Comparison of ENCODE assay signal across 8 cellular contexts in the genomic region with DNA sequence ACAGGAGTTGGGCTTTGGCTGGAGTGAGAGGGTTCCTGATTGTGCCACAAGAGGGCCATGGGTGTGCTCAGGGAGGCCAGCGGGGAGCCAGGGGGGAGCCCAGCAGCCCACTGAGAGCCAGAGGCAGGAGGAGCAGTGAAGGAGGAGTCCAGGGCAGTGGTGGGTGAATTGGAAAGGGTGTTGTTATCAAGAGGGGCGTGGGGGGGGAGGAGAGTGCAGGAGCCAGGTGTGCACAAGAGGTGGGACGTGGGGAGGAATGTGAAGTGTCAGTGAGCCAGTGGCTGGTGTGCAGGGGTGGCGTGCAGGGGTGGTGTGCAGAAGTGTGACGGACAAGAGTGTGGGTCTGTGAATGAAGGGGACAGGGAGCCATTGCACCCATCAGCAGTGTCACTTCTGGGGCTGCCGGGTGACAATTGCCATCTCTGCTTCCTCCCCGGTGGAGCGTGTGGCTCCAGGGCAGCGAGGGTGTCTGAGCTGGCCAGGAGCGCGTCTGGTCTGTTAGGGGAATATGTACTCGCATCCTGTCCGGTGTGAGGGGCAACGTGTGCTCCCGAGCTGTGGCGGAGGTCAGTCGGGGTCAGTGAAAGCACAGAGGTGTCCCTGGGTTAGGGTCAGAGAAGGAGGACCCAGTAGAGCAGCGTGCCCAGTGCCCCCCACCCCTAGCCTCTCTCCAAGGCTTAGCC. TPM values are rescaled to one million over a fixed set of nuclear protein-coding genes. Genes with fewer than 3 reads are reported as not detected.
DNase-seq lines count a peak whose midpoint lies in the region; ATAC-seq and TF ChIP-seq lines count a peak whose summit lies in the region.

No MANE protein-coding gene starts in this region.

- intact Hi-C loops in sigmoid colon (cut with DNase I), result no loop called here

- peak overlapping the region; percentile 89 to 93 for H3K27ac ChIP-seq in right atrium auricular region
- H3K27ac ChIP-seq in sigmoid colon, result peak overlapping the region; percentile 85 to 100 (median 92)
- no peak overlapping the region for H3K27ac ChIP-seq in caudate nucleus (ENCODE audit: low read depth, low read length)

- H2AFZ ChIP-seq in Loucy (ENCODE audit: low read length), result 0 out of 2 replicates have a peak overlapping the region, but pooled peaks have one; percentile 15

- H3K9me3 Mint-ChIP-seq in activated naive CD8-positive, alpha-beta T cell treated with anti-CD3 and anti-CD28 coated beads for 36 hours, result no peaks in the 10 kb centered on the region

- H3F3A ChIP-seq in Loucy (ENCODE audit: low read depth), result no peaks in the 10 kb centered on the region

- H3K4me3 ChIP-seq in Loucy (ENCODE audit: low read length, poor library complexity, severe bottlenecking) (peak overlapping the region; percentile 73), right atrium auricular region (peak overlapping the region; percentile 74 to 77), sigmoid colon (peak overlapping the region; percentile 55 to 78 (median 68))

- DNase-seq in activated naive CD8-positive, alpha-beta T cell treated with anti-CD3 and anti-CD28 coated beads for 36 hours, result no peak
- DNase-seq in right atrium auricular region (ENCODE audit: low spot score) (peak; percentile 72), sigmoid colon (peak; percentile 78), NCI-H1048 (lab: John Stamatoyannopoulos, UW) (no peak), caudate nucleus (lab: John Stamatoyannopoulos, UW) (no peak)

- H3K9ac ChIP-seq in ES-I3 (ENCODE audit: low read depth, low read length) (peak overlapping the region; percentile 50; the same call in 1 of the 2 replicates), Loucy (ENCODE audit: low read depth, low read length, poor library complexity, severe bottlenecking) (peak overlapping the region; percentile 75)

- H3K9me3 ChIP-seq in ES-I3 (ENCODE audit: control insufficient read depth, insufficient read depth, low read length) (no peaks in the 10 kb centered on the region), Loucy (ENCODE audit: insufficient read depth, low read depth, low read length) (no peaks in the 10 kb centered on the region), right atrium auricular region (no peaks in the 10 kb centered on the region), sigmoid colon (no peaks in the 10 kb centered on the region)

- H3K79me2 ChIP-seq in Loucy (ENCODE audit: insufficient read depth, low read length), result peaks cover 4% of the 10 kb centered on the region; the same call in 1 of the 2 replicates

- H3K9me2 ChIP-seq in Loucy (replicated peaks; ENCODE audit: low read depth, low read length), result no peaks in the 10 kb centered on the region

- H4K20me1 ChIP-seq in Loucy (ENCODE audit: insufficient read depth, low read length, poor library complexity, severe bottlenecking), result no peaks in the 10 kb centered on the region

- no peaks in the 10 kb centered on the region for H3K36me3 ChIP-seq in ES-I3 (ENCODE audit: insufficient read depth, low read length)
- no peaks in the 10 kb centered on the region for H3K36me3 ChIP-seq in Loucy (ENCODE audit: insufficient read depth, low read length)
- no peaks in the 10 kb centered on the region for H3K36me3 ChIP-seq in right atrium auricular region
- H3K36me3 ChIP-seq in sigmoid colon, result no peaks in the 10 kb centered on the region

- no peak for ATAC-seq in HG03521 (IDR thresholded peaks at IDR 0.05; ENCODE audit: unreplicated experiment)

- TF ChIP-seq CTCF in Loucy (conservative IDR thresholded peaks at IDR 0.05; ENCODE audit: low read length) (peak; percentile 75), right atrium auricular region (IDR thresholded peaks at IDR 0.05) (peak in 1 of 2 donors; percentile 59), sigmoid colon (IDR thresholded peaks at IDR 0.05) (peak; percentile 47 to 71 (median 54))

- peaks cover 42% of the 10 kb centered on the region for H3K4me1 Mint-ChIP-seq in activated naive CD8-positive, alpha-beta T cell treated with anti-CD3 and anti-CD28 coated beads for 36 hours

- WGBS in sigmoid colon, 2 donors, result 12 to 35% methylated on average over 18 of the region's 18 CpGs

- TF ChIP-seq POLR2A in sigmoid colon (IDR thresholded peaks at IDR 0.05), result no peak

- H3K4me1 ChIP-seq in ES-I3 (ENCODE audit: insufficient read depth, low read length) (peaks cover 18% of the 10 kb centered on the region; the same call in 1 of the 2 replicates), Loucy (ENCODE audit: insufficient read depth, low read length, poor library complexity, severe bottlenecking) (peaks cover 62% of the 10 kb centered on the region), right atrium auricular region (peaks cover 0 to 64% of the 10 kb centered on the region in 2 donors), sigmoid colon (peaks cover 0 to 85% (median 74%) of the 10 kb centered on the region in 4 donors)

- H3K27ac Mint-ChIP-seq in activated naive CD8-positive, alpha-beta T cell treated with anti-CD3 and anti-CD28 coated beads for 36 hours, result no peak overlapping the region

- H3K27me3 ChIP-seq in Loucy (ENCODE audit: insufficient read depth, low read length, poor library complexity, severe bottlenecking) (no peaks in the 10 kb centered on the region), right atrium auricular region (no peaks in the 10 kb centered on the region), sigmoid colon (no peaks in the 10 kb centered on the region)

- peak overlapping the region; percentile 27 for H3K4me3 Mint-ChIP-seq in activated naive CD8-positive, alpha-beta T cell treated with anti-CD3 and anti-CD28 coated beads for 36 hours

- peak overlapping the region; percentile 89 for H3K4me2 ChIP-seq in Loucy (ENCODE audit: low read depth, low read length, poor library complexity, severe bottlenecking)

- TF ChIP-seq EP300 in sigmoid colon (IDR thresholded peaks at IDR 0.05), result no peak

- no peaks in the 10 kb centered on the region for H3K36me3 Mint-ChIP-seq in activated naive CD8-positive, alpha-beta T cell treated with anti-CD3 and anti-CD28 coated beads for 36 hours

- H3K27me3 Mint-ChIP-seq in activated naive CD8-positive, alpha-beta T cell treated with anti-CD3 and anti-CD28 coated beads for 36 hours, result peaks cover 31% of the 10 kb centered on the region

RNA-seq across cellular contexts. Expression of gene CLCF1, which starts 1.7 kb away (rescaled TPM):
- total RNA-seq in activated naive CD8-positive, alpha-beta T cell treated with anti-CD3 and anti-CD28 coated beads for 36 hours, result under 1 TPM; 0.31 to 0.56 TPM
- 10 to 100 TPM in 1 of 2 donors, 1 to 10 TPM in 1; 2.7 to 18.0 TPM for total RNA-seq in right atrium auricular region
- 10 to 100 TPM in 1 of 4 donors, 1 to 10 TPM in 3; 2.9 to 49.8 (median 6.6) TPM for total RNA-seq in sigmoid colon
- 1 to 10 TPM in 2 of 3 donors, under 1 TPM in 1; 0.92 to 6.5 (median 2.4) TPM for polyA plus RNA-seq in sigmoid colon

RNA-seq across cellular contexts. Expression of gene POLD4, which starts 18.3 kb away (rescaled TPM):
- total RNA-seq in activated naive CD8-positive, alpha-beta T cell treated with anti-CD3 and anti-CD28 coated beads for 36 hours, result 10 to 100 TPM; 28.5 to 28.6 TPM
- 100 to 1,000 TPM; 115 to 136 TPM for total RNA-seq in right atrium auricular region
- 10 to 100 TPM; 48.5 to 78.9 (median 67.0) TPM for total RNA-seq in sigmoid colon
- polyA plus RNA-seq in sigmoid colon, result 100 to 1,000 TPM; 381 to 748 (median 498) TPM

RNA-seq across cellular contexts. Expression of gene RAD9A, which starts 20.1 kb away (rescaled TPM):
- total RNA-seq in activated naive CD8-positive, alpha-beta T cell treated with anti-CD3 and anti-CD28 coated beads for 36 hours, result 10 to 100 TPM; 31.2 to 33.7 TPM
- 1 to 10 TPM; 6.2 to 6.5 TPM for total RNA-seq in right atrium auricular region
- total RNA-seq in sigmoid colon, result 10 to 100 TPM; 11.4 to 18.1 (median 16.5) TPM
- polyA plus RNA-seq in sigmoid colon, result 10 to 100 TPM in 1 of 3 donors, 1 to 10 TPM in 2; 6.5 to 33.9 (median 6.6) TPM

RNA-seq across cellular contexts. Expression of gene PPP1CA, which starts 30.0 kb away (rescaled TPM):
- 100 to 1,000 TPM; 262 to 269 TPM for total RNA-seq in activated naive CD8-positive, alpha-beta T cell treated with anti-CD3 and anti-CD28 coated beads for 36 hours
- total RNA-seq in right atrium auricular region (100 to 1,000 TPM in 1 of 2 donors, 10 to 100 TPM in 1; 97.8 to 112 TPM), sigmoid colon (10 to 100 TPM; 59.5 to 87.0 (median 80.0) TPM)
- polyA plus RNA-seq in sigmoid colon, result 100 to 1,000 TPM; 228 to 357 (median 235) TPM

RNA-seq across cellular contexts. Expression of gene TBC1D10C, which starts 32.2 kb away (rescaled TPM):
- total RNA-seq in activated naive CD8-positive, alpha-beta T cell treated with anti-CD3 and anti-CD28 coated beads for 36 hours, result 100 to 1,000 TPM; 117 to 121 TPM
- total RNA-seq in right atrium auricular region, result 1 to 10 TPM in 1 of 2 donors, under 1 TPM in 1; 0.33 to 1.4 TPM
- total RNA-seq in sigmoid colon, result 1 to 10 TPM in 2 of 4 donors, under 1 TPM in 1, not detected in 1; 0.71 to 2.5 (median 1.2) TPM
- 10 to 100 TPM in 1 of 3 donors, 1 to 10 TPM in 2; 1.6 to 48.2 (median 1.8) TPM for polyA plus RNA-seq in sigmoid colon

Comparison
In these comparisons a context has a peak if more than half of its experiments do, and no peak if none do; other contexts are left out.
1. DNase-seq: peak in right atrium auricular region (single experiment) and sigmoid colon (single experiment); none in activated naive CD8-positive, alpha-beta T cell treated with anti-CD3 and anti-CD28 coated beads for 36 hours (single experiment), NCI-H1048 (single experiment) and caudate nucleus (0 of 61).
2. Peak in every context shown above with its lines, with median percentiles within 50 percentile points of each other: H3K4me3 ChIP-seq.